In the genomic region with DNA sequence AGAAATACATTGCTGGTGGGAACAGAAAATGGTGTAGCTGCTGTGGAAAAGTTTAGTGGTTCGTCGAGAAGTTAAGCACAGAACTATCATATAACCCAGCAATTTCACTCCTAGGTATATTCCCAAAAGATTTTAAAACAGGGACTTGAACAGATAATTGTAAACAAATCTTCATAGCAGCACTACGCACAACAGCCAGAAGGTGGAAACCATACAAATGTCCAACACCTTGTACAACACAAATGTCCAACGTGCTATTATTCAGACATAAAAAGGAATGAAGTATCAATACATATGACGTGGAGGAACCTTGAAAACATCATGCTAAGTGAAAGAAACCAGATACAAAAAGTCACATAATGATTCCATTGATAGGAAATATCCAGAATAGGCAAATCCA, we compare ENCODE assay signal across 20 cellular contexts. TPM values are rescaled to one million over a fixed set of nuclear protein-coding genes. Genes with fewer than 3 reads are reported as not detected.
DNase-seq lines count a peak whose midpoint lies in the region; ATAC-seq, FAIRE-seq and TF ChIP-seq lines count a peak whose summit lies in the region.
"Had no signal": no experiment of that assay in that cellular context is flagged by ENCODE, and none has a peak within 500 bp of the region (broad histone marks: within the 10 kb centered on the region; RNA-seq: fewer than 3 reads in every experiment).

No MANE protein-coding gene starts in this region.

- peak in 1 of 2 experiments; percentile 20 for DNase-seq in A549 (ENCODE audit: low read depth in 1 of 2, low spot score in 1 of 2)
- DNase-seq in ELR (ENCODE audit: low read depth) = peak; percentile 8
- peak; percentile 6 for DNase-seq in PC-3
- DNase-seq in choroid plexus epithelial cell (ENCODE audit: low read depth) = peak; percentile 10
- DNase-seq in effector memory CD8-positive, alpha-beta T cell = no peak
- DNase-seq in activated T-cell treated with anti-CD3 and anti-CD28 coated beads for 4 hours = no peak
- DNase-seq in NCI-H1436 (lab: John Stamatoyannopoulos, UW) = no peak
- DNase-seq: COR-L47, DMS79 treated with DMSO at 0.1 percent for 48 hours, GDM1, GOT3, Karpas-422, NCI-H187, NCI-H446, NCI-H748 treated with DMSO at 0.1 percent for 48 hours, Right ventricle myocardium superior had no signal

- WGBS in A549 (ENCODE audit: missing lambda C conversion rate) = 76% methylated on average over 5 of the region's 5 CpGs

- H3K27me3 ChIP-seq in PC-3 (ENCODE audit: low read length) = no peaks in the 10 kb centered on the region

- peaks cover 4% of the 10 kb centered on the region; the same call in 1 of the 2 replicates for H3K36me3 ChIP-seq in PC-3 (ENCODE audit: low read depth, low read length)

- POLR2A ChIA-PET in A549 (lab: Yijun Ruan, JAX) = no interaction called here
- POLR2A ChIA-PET in PC-3 (lab: Charles Lee; ENCODE audit: unreplicated experiment) = no interaction called here

- H3K9me3 ChIP-seq in A549 (no peaks in the 10 kb centered on the region), PC-3 (ENCODE audit: low read length) (no peaks in the 10 kb centered on the region)

- H3K27me3 Mint-ChIP-seq in effector memory CD8-positive, alpha-beta T cell = no peaks in the 10 kb centered on the region

- no peaks in the 10 kb centered on the region for H3K4me1 Mint-ChIP-seq in effector memory CD8-positive, alpha-beta T cell (ENCODE audit: low read depth in 2 of 2)

- TF ChIP-seq EP300 in A549 (IDR thresholded peaks at IDR 0.05) = no peak

- H3K4me1 ChIP-seq in A549 (peaks cover 2% of the 10 kb centered on the region; the same call in 1 of the 3 replicates), PC-3 (ENCODE audit: insufficient read depth, low read length) (peaks cover 10% of the 10 kb centered on the region)

- CTCF ChIA-PET in A549 (lab: Yijun Ruan, JAX) (no interaction called here), PC-3 (lab: Charles Lee) (no interaction called here)

- peak in 1 of 2 experiments; percentile 61; a peak in 2 of 6 replicates for ATAC-seq in A549
- no peak for ATAC-seq in PC-3
- no peak for ATAC-seq in effector memory CD8-positive, alpha-beta T cell (replicated peaks)
- ATAC-seq in GM18868 (IDR thresholded peaks at IDR 0.05; ENCODE audit: unreplicated experiment) = no peak

- H3K4me3 ChIP-seq in A549 (no peak overlapping the region), PC-3 (ENCODE audit: low read length) (no peak overlapping the region), choroid plexus epithelial cell (ENCODE audit: low read depth, low read length) (no peak overlapping the region)

- no peaks in the 10 kb centered on the region for H3K9me2 ChIP-seq in PC-3 (replicated peaks; ENCODE audit: low read length)

- H3K9ac ChIP-seq in PC-3 (ENCODE audit: low read length) = no peak overlapping the region

- no peak for TF ChIP-seq POLR2A in A549 (IDR thresholded peaks at IDR 0.05; ENCODE audit: low read length)

- no TSS peak for BruUV-seq in PC-3 (replicated peaks; lab: Mats Ljungman, UMichigan)

- H3K9me3 Mint-ChIP-seq in effector memory CD8-positive, alpha-beta T cell = no peaks in the 10 kb centered on the region

- no peak overlapping the region for H3K27ac Mint-ChIP-seq in effector memory CD8-positive, alpha-beta T cell

- intact Hi-C loops in PC-3 (cut with micrococcal nuclease) = no loop called here

- H4K20me1 ChIP-seq in PC-3 (ENCODE audit: low read length) = no peaks in the 10 kb centered on the region

- no peaks in the 10 kb centered on the region for H3F3A ChIP-seq in PC-3 (ENCODE audit: low read length, unreplicated experiment)

- TF ChIP-seq CTCF in A549 (IDR thresholded peaks at IDR 0.05) = 0 out of 3 replicates have a peak, but pooled peaks have one; percentile 8
- peak; percentile 37; the same call in 1 of the 2 replicates for TF ChIP-seq CTCF in PC-3 (conservative IDR thresholded peaks at IDR 0.05; ENCODE audit: low read depth, low read length)
- TF ChIP-seq CTCF in choroid plexus epithelial cell (conservative IDR thresholded peaks at IDR 0.05; ENCODE audit: low read depth, low read length) = peak; percentile 2

- peaks cover 14% of the 10 kb centered on the region for H3K36me3 Mint-ChIP-seq in effector memory CD8-positive, alpha-beta T cell (ENCODE audit: insufficient read depth)

- H3K4me3 Mint-ChIP-seq in effector memory CD8-positive, alpha-beta T cell = no peak overlapping the region

- no peak for FAIRE-seq in A549 (lab: Jason Lieb, UNC)
- FAIRE-seq: GM12891, GM18507, RCC 7860 had no signal

- H3K27ac ChIP-seq in A549 = no peak overlapping the region
- H3K27ac ChIP-seq in PC-3 (ENCODE audit: low read length) = no peak overlapping the region

- no peaks in the 10 kb centered on the region for H3K79me2 ChIP-seq in PC-3 (ENCODE audit: low read length)

- H3K4me2 ChIP-seq in A549 (no peak overlapping the region), PC-3 (ENCODE audit: low read length) (no peak overlapping the region)

- no peak overlapping the region for H2AFZ ChIP-seq in PC-3 (ENCODE audit: low read length)

- 0 out of 5 replicates have a peak, but pooled peaks of 1 of the 2 experiments have one; percentile 2 for TF ChIP-seq RAD21 in A549 (conservative IDR thresholded peaks at IDR 0.05 in 1 of 2, IDR thresholded peaks at IDR 0.05 in 1 of 2)

TF ChIP-seq in A549, 52 proteins besides CTCF, POLR2A, EP300 and RAD21:
- TF ChIP-seq HDAC2 (IDR thresholded peaks at IDR 0.05) (no peak), HEYL (CRISPR knock-in tag; IDR thresholded peaks at IDR 0.05) (no peak), ESRRA (IDR thresholded peaks at IDR 0.05; ENCODE audit: borderline replicate concordance, low read length) (no peak)

RNA-seq across cellular contexts. Expression of gene CUL4B, which starts 37.9 kb away (rescaled TPM):
- polyA plus RNA-seq in A549 (2011; rRNA removed) (47.5 and 55.0 TPM in 2 replicates), A549 (2017; fragmentation: RNase III; extraction: RNeasy Plus Mini Kit Qiagen cat#74134 plus additional on column Dnase treatment) (34.5 to 40.3 TPM (median 36.7 TPM) in 3 replicates)
- polyA plus RNA-seq in A549 (2012; cell fraction: cytosol; rRNA removed) = 7.9 and 10.7 TPM in 2 replicates
- 11.4 and 18.5 TPM in 2 replicates for polyA plus RNA-seq in A549 (2012; cell fraction: nucleus; rRNA removed)
- 91.0 and 106 TPM in 2 replicates for polyA minus RNA-seq in A549 (2011; rRNA and poly(A)+ RNA removed)
- 38.1 and 47.6 TPM in 2 replicates for total RNA-seq in PC-3 (2014; rRNA removed)

RNA-seq across cellular contexts. Expression of gene LAMP2, which starts 53.7 kb away (rescaled TPM):
- 76.9 and 95.1 TPM in 2 replicates for polyA plus RNA-seq in A549 (2011; rRNA removed)
- polyA plus RNA-seq in A549 (2012; cell fraction: cytosol; rRNA removed) = 23.4 and 27.1 TPM in 2 replicates
- 21.9 and 23.7 TPM in 2 replicates for polyA plus RNA-seq in A549 (2012; cell fraction: nucleus; rRNA removed)
- 68.8 to 79.5 TPM (median 78.2 TPM) in 3 replicates for polyA plus RNA-seq in A549 (2017; fragmentation: RNase III; extraction: RNeasy Plus Mini Kit Qiagen cat#74134 plus additional on column Dnase treatment)
- 31.5 and 39.3 TPM in 2 replicates for polyA minus RNA-seq in A549 (2011; rRNA and poly(A)+ RNA removed)
- 51.5 and 53.8 TPM in 2 replicates for total RNA-seq in PC-3 (2014; rRNA removed)

Comparison
In these comparisons a context has a peak if more than half of its experiments do, and no peak if none do; other contexts are left out.
1. DNase-seq: peak in ELR (single experiment), PC-3 (single experiment) and choroid plexus epithelial cell (single experiment); none in effector memory CD8-positive, alpha-beta T cell (0 of 3), activated T-cell treated with anti-CD3 and anti-CD28 coated beads for 4 hours (single experiment) and NCI-H1436 (single experiment).
2. Peak in every context shown above with its lines, with median percentiles within 50 percentile points of each other: CTCF ChIP-seq.